Comparison of ENCODE assay signal across 1 cellular context in the genomic region with DNA sequence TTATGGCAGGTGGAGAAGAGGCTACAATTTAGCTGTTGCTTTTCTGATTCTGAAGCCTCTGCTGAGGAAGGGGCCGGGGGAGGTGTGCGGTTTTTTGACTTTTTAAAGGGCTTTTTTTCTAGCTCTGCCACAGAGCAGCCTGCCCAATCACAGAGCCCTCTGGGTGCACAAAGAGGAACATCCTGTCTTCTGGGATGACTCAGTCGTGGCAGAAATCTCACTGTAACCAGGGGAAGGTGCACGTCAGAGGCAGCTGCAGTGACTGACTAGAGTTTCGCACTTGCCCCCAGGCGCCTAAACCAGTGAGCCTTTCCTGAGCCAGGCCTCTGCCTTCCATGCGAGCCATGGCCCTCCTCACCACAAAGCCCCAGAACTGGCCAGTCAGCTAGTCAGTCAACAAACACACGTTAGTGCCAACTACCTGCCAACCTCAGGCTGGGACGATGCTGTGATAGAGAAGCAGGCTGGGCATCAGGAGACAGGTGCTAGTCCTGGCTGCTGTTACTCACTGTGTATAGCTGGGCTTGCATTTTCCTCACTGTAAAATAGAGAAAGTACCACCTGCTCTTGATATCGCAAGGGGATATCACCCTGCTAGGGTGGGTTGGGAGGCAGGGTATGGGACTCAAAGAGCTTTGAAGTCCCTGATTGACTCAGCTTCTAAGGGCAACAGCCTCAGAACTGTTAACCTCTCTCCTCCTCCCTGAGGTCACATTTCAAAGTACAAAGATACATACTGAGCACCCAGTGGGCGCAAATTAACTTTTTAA.
TF ChIP-seq lines count a peak whose summit lies in the region.

No MANE protein-coding gene starts in this region.

TF ChIP-seq in HepG2, 621 proteins besides CTCF, POLR2A, EP300 and RAD21 (continues in another document):
- no peak for TF ChIP-seq POGZ (CRISPR knock-in tag; IDR thresholded peaks at IDR 0.05)
- TF ChIP-seq ZNF788 (CRISPR knock-in tag; IDR thresholded peaks at IDR 0.05; ENCODE audit: borderline replicate concordance): no peak
- no peak for TF ChIP-seq MZF1 (CRISPR knock-in tag; IDR thresholded peaks at IDR 0.05; ENCODE audit: borderline replicate concordance)
- no peak for TF ChIP-seq ARNT (IDR thresholded peaks at IDR 0.05)
- TF ChIP-seq ZNF660 (CRISPR knock-in tag; IDR thresholded peaks at IDR 0.05; ENCODE audit: borderline replicate concordance, low read depth): no peak
- no peak for TF ChIP-seq ZNF614 (CRISPR knock-in tag; IDR thresholded peaks at IDR 0.05; ENCODE audit: borderline replicate concordance)
- no peak for TF ChIP-seq FOXA3 (CRISPR knock-in tag; IDR thresholded peaks at IDR 0.05)
- no peak for TF ChIP-seq CHD4 (IDR thresholded peaks at IDR 0.05; ENCODE audit: borderline replicate concordance, low read length)
- no peak for TF ChIP-seq ZNF878 (CRISPR knock-in tag; IDR thresholded peaks at IDR 0.05)
- no peak for TF ChIP-seq ZNF737 (CRISPR knock-in tag; IDR thresholded peaks at IDR 0.05; ENCODE audit: borderline replicate concordance)
- no peak for TF ChIP-seq GFI1 (CRISPR knock-in tag; IDR thresholded peaks at IDR 0.05; ENCODE audit: borderline replicate concordance)
- no peak for TF ChIP-seq FOXK1 (CRISPR knock-in tag; IDR thresholded peaks at IDR 0.05; ENCODE audit: borderline replicate concordance, low read depth)
- TF ChIP-seq TRIM22 (IDR thresholded peaks at IDR 0.05): no peak
- TF ChIP-seq HOXA3 (CRISPR knock-in tag; IDR thresholded peaks at IDR 0.05): no peak
- no peak for TF ChIP-seq SPEN (CRISPR knock-in tag; IDR thresholded peaks at IDR 0.05; ENCODE audit: low read depth)
- no peak for TF ChIP-seq ATAD3A (CRISPR knock-in tag; IDR thresholded peaks at IDR 0.05)
- no peak for TF ChIP-seq HNRNPK (IDR thresholded peaks at IDR 0.05; ENCODE audit: low read depth, low read length, poor library complexity, severe bottlenecking)
- no peak for TF ChIP-seq ZFP90 (CRISPR knock-in tag; IDR thresholded peaks at IDR 0.05; ENCODE audit: borderline replicate concordance)
- no peak for TF ChIP-seq ZMAT3 (CRISPR knock-in tag; conservative IDR thresholded peaks at IDR 0.05)
- TF ChIP-seq MIXL1 (CRISPR knock-in tag; IDR thresholded peaks at IDR 0.05): no peak
- no peak for TF ChIP-seq ZNF597 (CRISPR knock-in tag; IDR thresholded peaks at IDR 0.05)
- TF ChIP-seq PHB2 (IDR thresholded peaks at IDR 0.05; ENCODE audit: partially characterized antibody): no peak
- peak; percentile 57; the same call in 1 of the 2 replicates for TF ChIP-seq TCF7L2 (IDR thresholded peaks at IDR 0.05; ENCODE audit: low read depth, low read length)
- TF ChIP-seq ZBTB21 (CRISPR knock-in tag; IDR thresholded peaks at IDR 0.05): no peak
- no peak for TF ChIP-seq ZNF30 (CRISPR knock-in tag; IDR thresholded peaks at IDR 0.05)
- TF ChIP-seq SNRNP70 (IDR thresholded peaks at IDR 0.05; ENCODE audit: low read depth, low read length): no peak
- TF ChIP-seq TCF7 (IDR thresholded peaks at IDR 0.05; ENCODE audit: low read depth): peak; percentile 69
- TF ChIP-seq, protein P1, sequence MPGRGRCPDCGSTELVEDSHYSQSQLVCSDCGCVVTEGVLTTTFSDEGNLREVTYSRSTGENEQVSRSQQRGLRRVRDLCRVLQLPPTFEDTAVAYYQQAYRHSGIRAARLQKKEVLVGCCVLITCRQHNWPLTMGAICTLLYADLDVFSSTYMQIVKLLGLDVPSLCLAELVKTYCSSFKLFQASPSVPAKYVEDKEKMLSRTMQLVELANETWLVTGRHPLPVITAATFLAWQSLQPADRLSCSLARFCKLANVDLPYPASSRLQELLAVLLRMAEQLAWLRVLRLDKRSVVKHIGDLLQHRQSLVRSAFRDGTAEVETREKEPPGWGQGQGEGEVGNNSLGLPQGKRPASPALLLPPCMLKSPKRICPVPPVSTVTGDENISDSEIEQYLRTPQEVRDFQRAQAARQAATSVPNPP (CRISPR knock-in tag; IDR thresholded peaks at IDR 0.05): no peak
- no peak for TF ChIP-seq TBX2 (CRISPR knock-in tag; IDR thresholded peaks at IDR 0.05; ENCODE audit: borderline replicate concordance)
- no peak for TF ChIP-seq ZSCAN25 (CRISPR knock-in tag; IDR thresholded peaks at IDR 0.05)
- no peak for TF ChIP-seq ZFP36L1 (CRISPR knock-in tag; IDR thresholded peaks at IDR 0.05)
- TF ChIP-seq RBM22 (optimal IDR thresholded peaks at IDR 0.05; ENCODE audit: low read length): no peak
- TF ChIP-seq, protein P2, sequence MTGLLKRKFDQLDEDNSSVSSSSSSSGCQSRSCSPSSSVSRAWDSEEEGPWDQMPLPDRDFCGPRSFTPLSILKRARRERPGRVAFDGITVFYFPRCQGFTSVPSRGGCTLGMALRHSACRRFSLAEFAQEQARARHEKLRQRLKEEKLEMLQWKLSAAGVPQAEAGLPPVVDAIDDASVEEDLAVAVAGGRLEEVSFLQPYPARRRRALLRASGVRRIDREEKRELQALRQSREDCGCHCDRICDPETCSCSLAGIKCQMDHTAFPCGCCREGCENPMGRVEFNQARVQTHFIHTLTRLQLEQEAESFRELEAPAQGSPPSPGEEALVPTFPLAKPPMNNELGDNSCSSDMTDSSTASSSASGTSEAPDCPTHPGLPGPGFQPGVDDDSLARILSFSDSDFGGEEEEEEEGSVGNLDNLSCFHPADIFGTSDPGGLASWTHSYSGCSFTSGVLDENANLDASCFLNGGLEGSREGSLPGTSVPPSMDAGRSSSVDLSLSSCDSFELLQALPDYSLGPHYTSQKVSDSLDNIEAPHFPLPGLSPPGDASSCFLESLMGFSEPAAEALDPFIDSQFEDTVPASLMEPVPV (CRISPR knock-in tag; IDR thresholded peaks at IDR 0.05): no peak
- no peak for TF ChIP-seq IKZF1 (IDR thresholded peaks at IDR 0.05)
- no peak for TF ChIP-seq RBM39 (IDR thresholded peaks at IDR 0.05; ENCODE audit: low read depth, low read length, poor library complexity, severe bottlenecking)
- no peak for TF ChIP-seq MAFF (IDR thresholded peaks at IDR 0.05; ENCODE audit: low read depth, low read length)
- TF ChIP-seq, protein P3, sequence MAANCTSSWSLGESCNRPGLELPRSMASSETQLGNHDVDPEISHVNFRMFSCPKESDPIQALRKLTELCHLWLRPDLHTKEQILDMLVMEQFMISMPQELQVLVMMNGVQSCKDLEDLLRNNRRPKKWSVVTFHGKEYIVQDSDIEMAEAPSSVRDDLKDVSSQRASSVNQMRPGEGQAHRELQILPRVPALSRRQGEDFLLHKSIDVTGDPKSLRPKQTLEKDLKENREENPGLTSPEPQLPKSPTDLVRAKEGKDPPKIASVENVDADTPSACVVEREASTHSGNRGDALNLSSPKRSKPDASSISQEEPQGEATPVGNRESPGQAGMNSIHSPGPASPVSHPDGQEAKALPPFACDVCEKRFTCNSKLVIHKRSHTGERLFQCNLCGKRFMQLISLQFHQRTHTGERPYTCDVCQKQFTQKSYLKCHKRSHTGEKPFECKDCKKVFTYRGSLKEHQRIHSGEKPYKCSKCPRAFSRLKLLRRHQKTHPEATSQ (CRISPR knock-in tag; IDR thresholded peaks at IDR 0.05; ENCODE audit: borderline replicate concordance): no peak
- TF ChIP-seq PLSCR1 (CRISPR knock-in tag; IDR thresholded peaks at IDR 0.05; ENCODE audit: borderline replicate concordance): no peak
- TF ChIP-seq PREB (CRISPR knock-in tag; IDR thresholded peaks at IDR 0.05): no peak
- no peak for TF ChIP-seq ZNF557 (CRISPR knock-in tag; IDR thresholded peaks at IDR 0.05)
- no peak for TF ChIP-seq SALL2 (CRISPR knock-in tag; IDR thresholded peaks at IDR 0.05)
- TF ChIP-seq ZNF777 (CRISPR knock-in tag; IDR thresholded peaks at IDR 0.05): no peak
- TF ChIP-seq ZNF652 (CRISPR knock-in tag; IDR thresholded peaks at IDR 0.05; ENCODE audit: borderline replicate concordance, low read depth): no peak
- no peak for TF ChIP-seq SRSF1 (optimal IDR thresholded peaks at IDR 0.05; ENCODE audit: low read depth, low read length)
- TF ChIP-seq ADNP (CRISPR knock-in tag; IDR thresholded peaks at IDR 0.05): no peak
- no peak for TF ChIP-seq SMC3 (IDR thresholded peaks at IDR 0.05; ENCODE audit: low read length)
- TF ChIP-seq ZHX2 (IDR thresholded peaks at IDR 0.05; ENCODE audit: low read depth): no peak
- no peak for TF ChIP-seq ZHX2 (CRISPR knock-in tag; IDR thresholded peaks at IDR 0.05; ENCODE audit: borderline replicate concordance)
- TF ChIP-seq ZNF552 (CRISPR knock-in tag; IDR thresholded peaks at IDR 0.05; ENCODE audit: borderline replicate concordance): no peak
- no peak for TF ChIP-seq ZBTB7A (CRISPR knock-in tag; IDR thresholded peaks at IDR 0.05)
